In genomic region chr13:110520431-110521295, GRCh38 we compare ENCODE assay signal across 10 cellular contexts. TPM values are rescaled to one million over a fixed set of nuclear protein-coding genes. Genes with fewer than 3 reads are reported as not detected.
DNase-seq lines count a peak whose midpoint lies in the region; ATAC-seq and TF ChIP-seq lines count a peak whose summit lies in the region.
"Had no signal": no experiment of that assay in that cellular context is flagged by ENCODE, and none has a peak within 500 bp of the region (broad histone marks: within the 10 kb centered on the region; RNA-seq: fewer than 3 reads in every experiment).

No MANE protein-coding gene starts in this region.

- H3K36me3 Mint-ChIP-seq in activated naive CD8-positive, alpha-beta T cell treated with anti-CD3 and anti-CD28 coated beads for 36 hours: peaks cover 3% of the 10 kb centered on the region

- H3K27ac Mint-ChIP-seq in activated naive CD8-positive, alpha-beta T cell treated with anti-CD3 and anti-CD28 coated beads for 36 hours: no peak overlapping the region

- peaks cover 3% of the 10 kb centered on the region for H3K27me3 Mint-ChIP-seq in activated naive CD8-positive, alpha-beta T cell treated with anti-CD3 and anti-CD28 coated beads for 36 hours

- H3K36me3 ChIP-seq in lower lobe of right lung: peaks cover 16% of the 10 kb centered on the region
- no peaks in the 10 kb centered on the region for H3K36me3 ChIP-seq in testis (ENCODE audit: low read depth, missing control alignments)

- no peaks in the 10 kb centered on the region for H3K9me3 Mint-ChIP-seq in activated naive CD8-positive, alpha-beta T cell treated with anti-CD3 and anti-CD28 coated beads for 36 hours

- WGBS in testis, 2 donors: 45 to 49% methylated on average over 12 to 16 of the region's 16 CpGs

- DNase-seq in MV-4-11 (lab: John Stamatoyannopoulos, UW) (peak; percentile 96), cerebellum (ENCODE audit: low spot score) (peak; percentile 10), lower lobe of right lung (peak; percentile 85), testis (peak; percentile 89), NCI-H1436 (lab: John Stamatoyannopoulos, UW) (no peak)
- DNase-seq in stimulated activated CD4-positive, alpha-beta T cell treated with anti-CD3 and anti-CD28 coated beads, Interleukin-1b, Interleukin-23, amount 100 ng/mL, for 48 hours: no peak
- DNase-seq in activated naive CD8-positive, alpha-beta T cell treated with anti-CD3 and anti-CD28 coated beads for 36 hours: no peak
- DNase-seq: effector CD8-positive, alpha-beta T cell; stimulated activated CD4-positive, alpha-beta T cell treated with anti-CD3 and anti-CD28 coated beads, Interleukin-2, amount 100 ng/mL, for 24 hours had no signal

- H3K9me3 ChIP-seq in lower lobe of right lung: no peaks in the 10 kb centered on the region
- no peaks in the 10 kb centered on the region for H3K9me3 ChIP-seq in testis

- H3K4me1 ChIP-seq in lower lobe of right lung: peaks cover 71% of the 10 kb centered on the region
- peaks cover 28% of the 10 kb centered on the region for H3K4me1 ChIP-seq in testis

- peaks cover 25% of the 10 kb centered on the region for H3K4me1 Mint-ChIP-seq in activated naive CD8-positive, alpha-beta T cell treated with anti-CD3 and anti-CD28 coated beads for 36 hours

- no peak for TF ChIP-seq POLR2A in testis (IDR thresholded peaks at IDR 0.05)

- H3K4me3 ChIP-seq in lower lobe of right lung (no peak overlapping the region), testis (no peak overlapping the region)

- TF ChIP-seq CTCF in lower lobe of right lung (IDR thresholded peaks at IDR 0.05) (no peak), testis (IDR thresholded peaks at IDR 0.05) (no peak)

- ATAC-seq in lower lobe of right lung (peak; percentile 79 to 83), HG03159 (IDR thresholded peaks at IDR 0.05; ENCODE audit: unreplicated experiment) (no peak)

- no peak overlapping the region for H3K4me3 Mint-ChIP-seq in activated naive CD8-positive, alpha-beta T cell treated with anti-CD3 and anti-CD28 coated beads for 36 hours

- intact Hi-C loops in lower lobe of right lung (cut with DNase I) (no loop called here), testis (cut with DNase I; ENCODE audit: low total_unique reads) (no loop called here)

- H3K27me3 ChIP-seq in lower lobe of right lung (ENCODE audit: low read depth): no peaks in the 10 kb centered on the region
- no peaks in the 10 kb centered on the region for H3K27me3 ChIP-seq in testis

- H3K27ac ChIP-seq in lower lobe of right lung: peak overlapping the region; percentile 72
- H3K27ac ChIP-seq in testis: peak overlapping the region; percentile 8 to 34

RNA-seq across cellular contexts. Expression of gene RAB20, which starts 40.9 kb away (rescaled TPM):
- 1.9 TPM for total RNA-seq in cerebellum
- 51.3 TPM for total RNA-seq in lower lobe of right lung
- total RNA-seq in testis: 10 to 100 TPM; 27.2 to 41.1 TPM
- 22.0 TPM for polyA plus RNA-seq in testis (ENCODE audit: insufficient read depth, low read depth, low replicate concordance)
- 10 to 100 TPM; 10.7 to 10.9 TPM for total RNA-seq in activated naive CD8-positive, alpha-beta T cell treated with anti-CD3 and anti-CD28 coated beads for 36 hours

Comparison
In these comparisons a context has a peak if more than half of its experiments do, and no peak if none do; other contexts are left out.
1. DNase-seq: peak in MV-4-11 (single experiment), cerebellum (single experiment), lower lobe of right lung (single experiment) and testis (single experiment); none in stimulated activated CD4-positive, alpha-beta T cell treated with anti-CD3 and anti-CD28 coated beads, Interleukin-1b, Interleukin-23, amount 100 ng/mL, for 48 hours (single experiment), NCI-H1436 (single experiment) and activated naive CD8-positive, alpha-beta T cell treated with anti-CD3 and anti-CD28 coated beads for 36 hours (single experiment).